14 cellular contexts compared by ENCODE assay signal in the genomic region with DNA sequence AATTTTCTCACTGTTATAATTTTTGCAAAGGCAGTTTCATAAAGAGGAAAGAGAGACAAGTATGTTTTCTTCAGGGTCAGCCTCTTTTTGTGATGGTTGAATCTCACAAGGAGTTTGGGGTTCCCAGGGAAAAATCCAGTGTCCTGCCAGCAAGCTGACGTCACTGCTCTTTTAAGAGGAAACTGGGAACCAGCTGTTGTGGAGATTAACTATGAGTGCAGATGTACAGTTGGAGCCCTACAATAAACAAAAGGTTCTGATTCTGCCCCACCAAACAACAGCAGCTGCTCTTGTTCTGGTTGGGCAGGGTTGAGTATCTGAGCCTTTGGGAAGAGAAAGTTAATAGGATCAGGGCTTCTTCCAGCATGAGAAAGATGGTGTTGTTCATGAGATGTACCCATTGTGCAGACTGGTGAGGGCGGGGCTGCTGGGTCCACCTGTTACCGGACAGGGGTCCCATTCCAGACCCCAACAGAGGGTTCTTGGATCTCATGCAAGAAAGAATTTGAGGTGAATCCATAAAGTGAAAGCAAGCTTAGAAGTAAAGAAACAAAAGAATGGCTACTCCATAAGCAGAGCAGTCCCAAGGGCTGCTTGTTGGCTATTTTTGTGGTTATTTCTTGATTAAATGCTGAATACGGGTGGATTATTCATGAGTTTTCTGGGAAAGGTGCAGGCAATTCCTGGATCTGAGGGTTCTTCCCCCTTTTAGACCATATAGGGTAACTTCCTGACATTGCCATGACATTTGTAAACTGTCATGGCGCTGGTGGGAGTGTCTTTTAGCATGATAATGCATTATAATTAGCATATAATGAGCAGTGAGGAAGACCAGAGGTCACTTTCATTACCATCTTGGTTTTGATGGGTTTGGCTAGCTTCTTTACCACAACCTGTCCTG. TPM values are rescaled to one million over a fixed set of nuclear protein-coding genes. Genes with fewer than 3 reads are reported as not detected.
A peak's percentile ranks its signal among the peaks of the same experiment; 100 is the strongest.
DNase-seq lines count a peak whose midpoint lies in the region; ATAC-seq and TF ChIP-seq lines count a peak whose summit lies in the region.
"Had no signal": no experiment of that assay in that cellular context is flagged by ENCODE, and none has a peak within 500 bp of the region (broad histone marks: within the 10 kb centered on the region; RNA-seq: fewer than 3 reads in every experiment).

No MANE protein-coding gene starts in this region.

- BruUV-seq in OCI-LY7 (replicated peaks; lab: Mats Ljungman, UMichigan): no TSS peak

- H2AFZ ChIP-seq in DND-41 (ENCODE audit: low read depth, low read length): no peak overlapping the region
- H2AFZ ChIP-seq in OCI-LY7 (ENCODE audit: low read length): no peak overlapping the region
- H2AFZ ChIP-seq in GM23338: no peak overlapping the region

- H3K36me3 Mint-ChIP-seq in osteocyte (ENCODE audit: unreplicated experiment) (no peaks in the 10 kb centered on the region), GM23338 (ENCODE audit: low read depth) (no peaks in the 10 kb centered on the region)

- H3K27me3 Mint-ChIP-seq in osteocyte (ENCODE audit: unreplicated experiment): peaks cover 58% of the 10 kb centered on the region
- H3K27me3 Mint-ChIP-seq in GM23338 (ENCODE audit: insufficient read depth, low read depth, poor library complexity): peaks cover 6% of the 10 kb centered on the region

- no peaks in the 10 kb centered on the region for H3K9me2 ChIP-seq in OCI-LY7 (ENCODE audit: insufficient read depth, low read length)
- peaks cover 9% of the 10 kb centered on the region; the same call in 1 of the 2 replicates for H3K9me2 ChIP-seq in GM23338 (ENCODE audit: insufficient read depth)

- H3K27ac ChIP-seq in DND-41 (ENCODE audit: low read length) (no peak overlapping the region), OCI-LY7 (ENCODE audit: low read depth, low read length, poor library complexity, severe bottlenecking) (no peak overlapping the region), GM23338 (ENCODE audit: low read depth) (no peak overlapping the region)
- H3K27ac ChIP-seq: BLaER1 treated with 17β-estradiol and CSF1 and Interleukin-3, amounts not matched to agents 10 nM and 100 nM; brain microvascular endothelial cell had no signal

- H3K4me2 ChIP-seq in DND-41 (ENCODE audit: insufficient read depth, low read length) (no peak overlapping the region), OCI-LY7 (ENCODE audit: low read length) (0 out of 2 replicates have a peak overlapping the region, but pooled peaks have one; percentile 56), GM23338 (no peak overlapping the region)

- no peaks in the 10 kb centered on the region for H3K79me2 ChIP-seq in DND-41 (ENCODE audit: insufficient read depth, low read length)
- no peaks in the 10 kb centered on the region for H3K79me2 ChIP-seq in OCI-LY7 (ENCODE audit: insufficient read depth, low read depth, low read length)
- H3K79me2 ChIP-seq in GM23338 (replicated peaks; ENCODE audit: insufficient read depth): no peaks in the 10 kb centered on the region

- no peak overlapping the region for H3K27ac Mint-ChIP-seq in osteocyte (ENCODE audit: unreplicated experiment)
- H3K27ac Mint-ChIP-seq in GM23338: no peak overlapping the region
- H3K27ac Mint-ChIP-seq: activated T-cell treated with anti-CD3 and anti-CD28 coated beads, Interleukin-2, amount 50 U/mL, for 72 hours had no signal

- no peaks in the 10 kb centered on the region for H4K20me1 ChIP-seq in DND-41 (ENCODE audit: insufficient read depth, low read length)
- no peaks in the 10 kb centered on the region for H4K20me1 ChIP-seq in OCI-LY7 (ENCODE audit: insufficient read depth, low read length)
- H4K20me1 ChIP-seq in GM23338 (replicated peaks; ENCODE audit: insufficient read depth): no peaks in the 10 kb centered on the region

- H3K9me3 ChIP-seq in DND-41 (ENCODE audit: insufficient read depth, low read length, severe bottlenecking) (no peaks in the 10 kb centered on the region), OCI-LY7 (ENCODE audit: low read length) (no peaks in the 10 kb centered on the region)
- H3K9me3 ChIP-seq: BLaER1 treated with 17β-estradiol and CSF1 and Interleukin-3, amounts not matched to agents 10 nM and 100 nM had no signal

- peaks cover 10% of the 10 kb centered on the region for H3K4me1 Mint-ChIP-seq in osteocyte (ENCODE audit: unreplicated experiment)
- H3K4me1 Mint-ChIP-seq in GM23338: peaks cover 16% of the 10 kb centered on the region

- H3K27me3 ChIP-seq in DND-41 (ENCODE audit: insufficient read depth, low read length, poor library complexity) (no peaks in the 10 kb centered on the region), GM23338 (ENCODE audit: insufficient read depth) (no peaks in the 10 kb centered on the region)
- H3K27me3 ChIP-seq: BLaER1 treated with 17β-estradiol and CSF1 and Interleukin-3, amounts not matched to agents 10 nM and 100 nM had no signal

- H3K9me3 Mint-ChIP-seq in osteocyte (ENCODE audit: unreplicated experiment) (no peaks in the 10 kb centered on the region), GM23338 (no peaks in the 10 kb centered on the region)
- H3K9me3 Mint-ChIP-seq: activated T-cell treated with anti-CD3 and anti-CD28 coated beads, Interleukin-2, amount 50 U/mL, for 72 hours; neural crest cell had no signal

- H3K4me1 ChIP-seq in DND-41 (ENCODE audit: insufficient read depth, low read length) (peaks cover 10% of the 10 kb centered on the region), OCI-LY7 (ENCODE audit: insufficient read depth, low read length, poor library complexity, severe bottlenecking) (peaks cover 69% of the 10 kb centered on the region), GM23338 (ENCODE audit: insufficient read depth) (peaks cover 11% of the 10 kb centered on the region)

- CTCF ChIA-PET in OCI-LY7 (lab: Charles Lee; ENCODE audit: unreplicated experiment): no interaction called here
- CTCF ChIA-PET in GM10248 (lab: Yijun Ruan, JAX): interaction anchor here (0.9 to 2.8 kb wide), 3 partner anchors 11 to 145 kb away, joined by 3 to 8 read pairs (median 4); no protein-coding TSS in a partner anchor

- no peak for ATAC-seq in DND-41 (ENCODE audit: insufficient read depth, low read depth)
- no peak for ATAC-seq in GM23338
- ATAC-seq: activated T-cell treated with anti-CD3 and anti-CD28 coated beads, Interleukin-2, amount 50 U/mL, for 72 hours had no signal

- DNase-seq in DND-41 (peak; percentile 1), OCI-LY7 (ENCODE audit: low spot score) (no peak), fibroblast of villous mesenchyme (ENCODE audit: low read depth) (peak; percentile 92), osteocyte (ENCODE audit: extremely low spot score, unreplicated experiment) (peak; percentile 56), NCI-H1417 treated with DMSO at 0.1 percent for 48 hours (lab: John Stamatoyannopoulos, UW) (no peak), NCI-H1092 (lab: John Stamatoyannopoulos, UW) (no peak), GM10248 (ENCODE audit: extremely low spot score) (no peak), GM23338 (ENCODE audit: low spot score) (no peak)
- DNase-seq: activated T-cell treated with anti-CD3 and anti-CD28 coated beads, Interleukin-2, amount 50 U/mL, for 72 hours; brain microvascular endothelial cell; NCI-H526 had no signal

- intact Hi-C loops in OCI-LY7 (cut with micrococcal nuclease; ENCODE audit: unreplicated experiment): no loop called here

- POLR2A ChIA-PET in OCI-LY7 (lab: Charles Lee) (interaction anchor here (0.8 kb wide), 1 partner anchor 13 kb away, joined by 4 read pairs; no protein-coding TSS in a partner anchor), GM10248 (lab: Yijun Ruan, JAX) (no interaction called here)

- H3K4me3 ChIP-seq in DND-41 (ENCODE audit: low read depth in 1 of 2, low read length in 2 of 2) (no peak overlapping the region), OCI-LY7 (ENCODE audit: low read depth, low read length, poor library complexity, severe bottlenecking) (no peak overlapping the region), fibroblast of villous mesenchyme (ENCODE audit: low read depth, low read length) (no peak overlapping the region), GM23338 (no peak overlapping the region)
- H3K4me3 ChIP-seq: BLaER1 treated with 17β-estradiol and CSF1 and Interleukin-3, amounts not matched to agents 10 nM and 100 nM had no signal

- H3K9ac ChIP-seq in DND-41 (ENCODE audit: low read depth, low read length): no peak overlapping the region
- H3K9ac ChIP-seq: BLaER1 treated with 17β-estradiol and CSF1 and Interleukin-3, amounts not matched to agents 10 nM and 100 nM had no signal

- H3F3A ChIP-seq in GM23338 (replicated peaks; ENCODE audit: low read depth): no peaks in the 10 kb centered on the region

- TF ChIP-seq CTCF in DND-41 (IDR thresholded peaks at IDR 0.05; ENCODE audit: borderline replicate concordance, extremely low read depth, low read length, poor library complexity, severe bottlenecking) (no peak), OCI-LY7 (conservative IDR thresholded peaks at IDR 0.05; ENCODE audit: low read length) (no peak), fibroblast of villous mesenchyme (IDR thresholded peaks at IDR 0.05; ENCODE audit: insufficient read depth, low read depth, low read length) (no peak), osteocyte (IDR thresholded peaks at IDR 0.05) (no peak), GM10248 (IDR thresholded peaks at IDR 0.05; ENCODE audit: control extremely low read depth, extremely low read depth, low read depth, missing control alignments) (no peak), GM23338 (conservative IDR thresholded peaks at IDR 0.05; ENCODE audit: low read depth in 2 of 2) (no peak)

- H3K4me3 Mint-ChIP-seq in osteocyte (ENCODE audit: unreplicated experiment) (no peak overlapping the region), GM23338 (no peak overlapping the region)
- H3K4me3 Mint-ChIP-seq: activated T-cell treated with anti-CD3 and anti-CD28 coated beads, Interleukin-2, amount 50 U/mL, for 72 hours; neural crest cell had no signal

- H3K36me3 ChIP-seq in DND-41 (ENCODE audit: insufficient read depth, low read length) (no peaks in the 10 kb centered on the region), OCI-LY7 (ENCODE audit: insufficient read depth, low read length) (no peaks in the 10 kb centered on the region), GM23338 (ENCODE audit: insufficient read depth) (no peaks in the 10 kb centered on the region)
- H3K36me3 ChIP-seq: BLaER1 treated with 17β-estradiol and CSF1 and Interleukin-3, amounts not matched to agents 10 nM and 100 nM; brain microvascular endothelial cell had no signal

TF ChIP-seq in GM23338, 12 proteins besides CTCF, POLR2A, EP300 and RAD21 (continues in another document):
- TF ChIP-seq ZNF331 (CRISPR knock-in tag; IDR thresholded peaks at IDR 0.05; ENCODE audit: low read depth) (no peak), ZNF114 (CRISPR knock-in tag; IDR thresholded peaks at IDR 0.05) (no peak), EZH2phosphoT487 (IDR thresholded peaks at IDR 0.05; ENCODE audit: unreplicated experiment) (no peak)

RNA-seq across cellular contexts. Expression of a gene that starts 12.5 kb away (rescaled TPM):
- 4.6 and 7.0 TPM in 2 replicates for total RNA-seq in OCI-LY7 (2014; rRNA removed; shearing (Covaris generic))
- total RNA-seq in OCI-LY7 (2022): 5.8 and 6.3 TPM in 2 replicates
- total RNA-seq in fibroblast of villous mesenchyme: not detected in 2 replicates
- total RNA-seq in osteocyte: not detected in 2 replicates
- not detected in 2 replicates for total RNA-seq in GM23338 (2014; rRNA removed; shearing (Covaris generic))
- 0.13 TPM in 1 of 2 replicates, not detected in the other for polyA plus RNA-seq in GM23338 (2016; fragmentation: Nextera tagmentation; extraction: Ambion mirVana)
- total RNA-seq: MCF 10A, neural crest cell had no signal

Comparison
In these comparisons a context has a peak if more than half of its experiments do, and no peak if none do; other contexts are left out.
1. DNase-seq: peak in DND-41 (single experiment), fibroblast of villous mesenchyme (single experiment) and osteocyte (single experiment); none in OCI-LY7 (single experiment), NCI-H1417 treated with DMSO at 0.1 percent for 48 hours (single experiment), NCI-H1092 (single experiment), GM10248 (single experiment) and GM23338 (single experiment).